ENCODE assay signal across 1 cellular context in the genomic region with DNA sequence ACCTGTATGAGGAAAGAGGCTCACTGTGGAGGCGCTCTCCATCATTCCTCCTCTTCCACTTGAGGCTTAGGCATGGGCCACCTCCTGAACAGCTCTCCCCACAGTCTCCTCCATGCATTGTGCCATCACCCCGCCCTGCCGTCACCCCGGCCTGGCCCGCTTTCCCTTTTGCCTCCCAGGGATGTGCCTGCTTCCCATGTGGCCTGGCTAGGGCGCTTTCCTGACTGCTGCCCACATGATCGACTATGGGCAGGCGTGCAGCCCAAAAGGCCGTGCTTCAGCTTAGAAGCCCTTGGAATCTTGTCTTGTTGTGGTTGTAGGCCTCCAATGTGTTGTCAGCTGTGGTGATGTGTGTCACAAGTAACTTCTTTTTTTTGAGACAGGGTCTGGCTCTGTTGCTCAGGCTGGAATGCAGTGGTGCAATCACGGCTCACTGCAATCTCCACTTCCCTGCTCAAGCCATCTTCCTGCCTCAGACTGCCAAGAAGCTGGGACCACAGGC.
TF ChIP-seq lines count a peak whose summit lies in the region.

No MANE protein-coding gene starts in this region.

TF ChIP-seq in K562, 482 proteins besides CTCF, POLR2A, EP300 and RAD21 (continues in another document):
- TF ChIP-seq ZNF316 (IDR thresholded peaks at IDR 0.05) (no peak), CBX2 (IDR thresholded peaks at IDR 0.05; ENCODE audit: insufficient read depth, low read length, poor library complexity, severe bottlenecking) (no peak), ELF4 (CRISPR knock-in tag; IDR thresholded peaks at IDR 0.05) (no peak), BCOR (IDR thresholded peaks at IDR 0.05) (no peak), ZNF263 (CRISPR knock-in tag; IDR thresholded peaks at IDR 0.05; ENCODE audit: borderline replicate concordance) (0 out of 2 replicates have a peak, but pooled peaks have one; percentile 13), POLR2H (tag; IDR thresholded peaks at IDR 0.05; ENCODE audit: low read depth) (no peak), HLTF (IDR thresholded peaks at IDR 0.05) (no peak), POLR2B (IDR thresholded peaks at IDR 0.05; ENCODE audit: low read depth, partially characterized antibody) (no peak), ZKSCAN1 (IDR thresholded peaks at IDR 0.05; ENCODE audit: low read depth, low read length) (no peak), MECOM (CRISPR knock-in tag; IDR thresholded peaks at IDR 0.05) (no peak), RBFOX2 (IDR thresholded peaks at IDR 0.05; ENCODE audit: low read depth, low read length) (peak; percentile 52), ZSCAN29 (IDR thresholded peaks at IDR 0.05) (no peak), HDAC6 (IDR thresholded peaks at IDR 0.05; ENCODE audit: low read depth, low read length) (no peak), POLR2G (IDR thresholded peaks at IDR 0.05; ENCODE audit: low read depth, low read length) (peak; percentile 47; the same call in 1 of the 2 replicates), STAT5A (IDR thresholded peaks at IDR 0.05; ENCODE audit: borderline replicate concordance, low read length) (no peak), SMARCB1 (IDR thresholded peaks at IDR 0.05; ENCODE audit: insufficient read length, low read depth) (no peak), NONO (IDR thresholded peaks at IDR 0.05; ENCODE audit: low read depth in 2 of 2, low read length in 1 of 2) (no peak), CHD1 (IDR thresholded peaks at IDR 0.05; ENCODE audit: low read length) (peak; percentile 38), ZNF75A (CRISPR knock-in tag; IDR thresholded peaks at IDR 0.05) (no peak), ZNF507 (tag; conservative IDR thresholded peaks at IDR 0.05) (no peak), ZNF644 (tag; IDR thresholded peaks at IDR 0.05; ENCODE audit: low read depth) (no peak), HMG20B (CRISPR knock-in tag; IDR thresholded peaks at IDR 0.05) (no peak), EZH2 (IDR thresholded peaks at IDR 0.05; ENCODE audit: borderline replicate concordance, low read depth, low read length) (no peak), RBBP5 (IDR thresholded peaks at IDR 0.05; ENCODE audit: borderline replicate concordance, insufficient read depth, low read length, poor library complexity, severe bottlenecking) (no peak), EGR1 (conservative IDR thresholded peaks at IDR 0.05) (no peak), GTF2F1 (IDR thresholded peaks at IDR 0.05; ENCODE audit: low read depth, low read length) (no peak), SMARCA4 (IDR thresholded peaks at IDR 0.05) (no peak), PURB (CRISPR knock-in tag; IDR thresholded peaks at IDR 0.05; ENCODE audit: low read depth) (no peak), SMAD3 (CRISPR knock-in tag; conservative IDR thresholded peaks at IDR 0.05) (no peak), TCF3 (CRISPR knock-in tag; IDR thresholded peaks at IDR 0.05) (no peak), ZNF224 (CRISPR knock-in tag; IDR thresholded peaks at IDR 0.05) (0 out of 2 replicates have a peak, but pooled peaks have one; percentile 36), ZEB2 (IDR thresholded peaks at IDR 0.05) (no peak), RBM25 (IDR thresholded peaks at IDR 0.05; ENCODE audit: low read depth, low read length, severe bottlenecking) (no peak), ZNF140 (CRISPR knock-in tag; IDR thresholded peaks at IDR 0.05) (no peak), CEBPB (tag; IDR thresholded peaks at IDR 0.05) (peak; percentile 53; the same call in 1 of the 2 replicates), ETV1 (tag; conservative IDR thresholded peaks at IDR 0.05; ENCODE audit: low read depth) (no peak), JUNB (CRISPR knock-in tag; conservative IDR thresholded peaks at IDR 0.05) (no peak), CREM (IDR thresholded peaks at IDR 0.05; ENCODE audit: low read depth) (no peak), MBD2 (IDR thresholded peaks at IDR 0.05; ENCODE audit: borderline replicate concordance, low read depth) (no peak), SPI1 (IDR thresholded peaks at IDR 0.05; ENCODE audit: borderline replicate concordance, low read depth, low read length) (no peak), ZNF197 (CRISPR knock-in tag; IDR thresholded peaks at IDR 0.05; ENCODE audit: low read depth) (no peak), KDM2B (CRISPR knock-in tag; IDR thresholded peaks at IDR 0.05) (no peak), TEAD1 (CRISPR knock-in tag; IDR thresholded peaks at IDR 0.05) (peak in 1 of 2 experiments; percentile 14; a peak in 1 of 4 replicates), SMAD4 (CRISPR knock-in tag; conservative IDR thresholded peaks at IDR 0.05) (no peak), ZNF445 (CRISPR knock-in tag; IDR thresholded peaks at IDR 0.05; ENCODE audit: low read depth) (no peak), PYGO2 (tag; IDR thresholded peaks at IDR 0.05) (no peak), ZNF133 (CRISPR knock-in tag; IDR thresholded peaks at IDR 0.05) (no peak), BMI1 (IDR thresholded peaks at IDR 0.05; ENCODE audit: low read length) (no peak), PCBP2 (IDR thresholded peaks at IDR 0.05; ENCODE audit: low read depth, low read length, poor library complexity, severe bottlenecking) (no peak)
- TF ChIP-seq, protein P1, sequence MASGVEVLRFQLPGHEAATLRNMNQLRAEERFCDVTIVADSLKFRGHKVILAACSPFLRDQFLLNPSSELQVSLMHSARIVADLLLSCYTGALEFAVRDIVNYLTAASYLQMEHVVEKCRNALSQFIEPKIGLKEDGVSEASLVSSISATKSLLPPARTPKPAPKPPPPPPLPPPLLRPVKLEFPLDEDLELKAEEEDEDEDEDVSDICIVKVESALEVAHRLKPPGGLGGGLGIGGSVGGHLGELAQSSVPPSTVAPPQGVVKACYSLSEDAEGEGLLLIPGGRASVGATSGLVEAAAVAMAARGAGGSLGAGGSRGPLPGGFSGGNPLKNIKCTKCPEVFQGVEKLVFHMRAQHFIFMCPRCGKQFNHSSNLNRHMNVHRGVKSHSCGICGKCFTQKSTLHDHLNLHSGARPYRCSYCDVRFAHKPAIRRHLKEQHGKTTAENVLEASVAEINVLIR (CRISPR knock-in tag; IDR thresholded peaks at IDR 0.05) = no peak
- TF ChIP-seq, protein P2, sequence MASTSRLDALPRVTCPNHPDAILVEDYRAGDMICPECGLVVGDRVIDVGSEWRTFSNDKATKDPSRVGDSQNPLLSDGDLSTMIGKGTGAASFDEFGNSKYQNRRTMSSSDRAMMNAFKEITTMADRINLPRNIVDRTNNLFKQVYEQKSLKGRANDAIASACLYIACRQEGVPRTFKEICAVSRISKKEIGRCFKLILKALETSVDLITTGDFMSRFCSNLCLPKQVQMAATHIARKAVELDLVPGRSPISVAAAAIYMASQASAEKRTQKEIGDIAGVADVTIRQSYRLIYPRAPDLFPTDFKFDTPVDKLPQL (IDR thresholded peaks at IDR 0.05; ENCODE audit: extremely low read depth, insufficient read length) = no peak
- TF ChIP-seq, protein P3, sequence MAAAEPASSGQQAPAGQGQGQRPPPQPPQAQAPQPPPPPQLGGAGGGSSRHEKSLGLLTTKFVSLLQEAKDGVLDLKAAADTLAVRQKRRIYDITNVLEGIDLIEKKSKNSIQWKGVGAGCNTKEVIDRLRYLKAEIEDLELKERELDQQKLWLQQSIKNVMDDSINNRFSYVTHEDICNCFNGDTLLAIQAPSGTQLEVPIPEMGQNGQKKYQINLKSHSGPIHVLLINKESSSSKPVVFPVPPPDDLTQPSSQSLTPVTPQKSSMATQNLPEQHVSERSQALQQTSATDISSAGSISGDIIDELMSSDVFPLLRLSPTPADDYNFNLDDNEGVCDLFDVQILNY (CRISPR knock-in tag; IDR thresholded peaks at IDR 0.05) = no peak
- TF ChIP-seq, protein P4, sequence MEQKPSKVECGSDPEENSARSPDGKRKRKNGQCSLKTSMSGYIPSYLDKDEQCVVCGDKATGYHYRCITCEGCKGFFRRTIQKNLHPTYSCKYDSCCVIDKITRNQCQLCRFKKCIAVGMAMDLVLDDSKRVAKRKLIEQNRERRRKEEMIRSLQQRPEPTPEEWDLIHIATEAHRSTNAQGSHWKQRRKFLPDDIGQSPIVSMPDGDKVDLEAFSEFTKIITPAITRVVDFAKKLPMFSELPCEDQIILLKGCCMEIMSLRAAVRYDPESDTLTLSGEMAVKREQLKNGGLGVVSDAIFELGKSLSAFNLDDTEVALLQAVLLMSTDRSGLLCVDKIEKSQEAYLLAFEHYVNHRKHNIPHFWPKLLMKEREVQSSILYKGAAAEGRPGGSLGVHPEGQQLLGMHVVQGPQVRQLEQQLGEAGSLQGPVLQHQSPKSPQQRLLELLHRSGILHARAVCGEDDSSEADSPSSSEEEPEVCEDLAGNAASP (IDR thresholded peaks at IDR 0.05) = no peak
- TF ChIP-seq, protein P5, sequence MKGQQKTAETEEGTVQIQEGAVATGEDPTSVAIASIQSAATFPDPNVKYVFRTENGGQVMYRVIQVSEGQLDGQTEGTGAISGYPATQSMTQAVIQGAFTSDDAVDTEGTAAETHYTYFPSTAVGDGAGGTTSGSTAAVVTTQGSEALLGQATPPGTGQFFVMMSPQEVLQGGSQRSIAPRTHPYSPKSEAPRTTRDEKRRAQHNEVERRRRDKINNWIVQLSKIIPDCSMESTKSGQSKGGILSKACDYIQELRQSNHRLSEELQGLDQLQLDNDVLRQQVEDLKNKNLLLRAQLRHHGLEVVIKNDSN (CRISPR knock-in tag; IDR thresholded peaks at IDR 0.05) = peak; percentile 10
- TF ChIP-seq, protein P6, sequence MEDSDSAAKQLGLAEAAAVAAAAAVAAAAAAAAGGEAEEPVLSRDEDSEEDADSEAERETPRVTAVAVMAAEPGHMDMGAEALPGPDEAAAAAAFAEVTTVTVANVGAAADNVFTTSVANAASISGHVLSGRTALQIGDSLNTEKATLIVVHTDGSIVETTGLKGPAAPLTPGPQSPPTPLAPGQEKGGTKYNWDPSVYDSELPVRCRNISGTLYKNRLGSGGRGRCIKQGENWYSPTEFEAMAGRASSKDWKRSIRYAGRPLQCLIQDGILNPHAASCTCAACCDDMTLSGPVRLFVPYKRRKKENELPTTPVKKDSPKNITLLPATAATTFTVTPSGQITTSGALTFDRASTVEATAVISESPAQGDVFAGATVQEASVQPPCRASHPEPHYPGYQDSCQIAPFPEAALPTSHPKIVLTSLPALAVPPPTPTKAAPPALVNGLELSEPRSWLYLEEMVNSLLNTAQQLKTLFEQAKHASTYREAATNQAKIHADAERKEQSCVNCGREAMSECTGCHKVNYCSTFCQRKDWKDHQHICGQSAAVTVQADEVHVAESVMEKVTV (CRISPR knock-in tag; IDR thresholded peaks at IDR 0.05) = no peak
- TF ChIP-seq, protein P7, sequence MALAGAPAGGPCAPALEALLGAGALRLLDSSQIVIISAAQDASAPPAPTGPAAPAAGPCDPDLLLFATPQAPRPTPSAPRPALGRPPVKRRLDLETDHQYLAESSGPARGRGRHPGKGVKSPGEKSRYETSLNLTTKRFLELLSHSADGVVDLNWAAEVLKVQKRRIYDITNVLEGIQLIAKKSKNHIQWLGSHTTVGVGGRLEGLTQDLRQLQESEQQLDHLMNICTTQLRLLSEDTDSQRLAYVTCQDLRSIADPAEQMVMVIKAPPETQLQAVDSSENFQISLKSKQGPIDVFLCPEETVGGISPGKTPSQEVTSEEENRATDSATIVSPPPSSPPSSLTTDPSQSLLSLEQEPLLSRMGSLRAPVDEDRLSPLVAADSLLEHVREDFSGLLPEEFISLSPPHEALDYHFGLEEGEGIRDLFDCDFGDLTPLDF (CRISPR knock-in tag; IDR thresholded peaks at IDR 0.05) = 0 out of 2 replicates have a peak, but pooled peaks have one; percentile 26
- TF ChIP-seq, protein P8, sequence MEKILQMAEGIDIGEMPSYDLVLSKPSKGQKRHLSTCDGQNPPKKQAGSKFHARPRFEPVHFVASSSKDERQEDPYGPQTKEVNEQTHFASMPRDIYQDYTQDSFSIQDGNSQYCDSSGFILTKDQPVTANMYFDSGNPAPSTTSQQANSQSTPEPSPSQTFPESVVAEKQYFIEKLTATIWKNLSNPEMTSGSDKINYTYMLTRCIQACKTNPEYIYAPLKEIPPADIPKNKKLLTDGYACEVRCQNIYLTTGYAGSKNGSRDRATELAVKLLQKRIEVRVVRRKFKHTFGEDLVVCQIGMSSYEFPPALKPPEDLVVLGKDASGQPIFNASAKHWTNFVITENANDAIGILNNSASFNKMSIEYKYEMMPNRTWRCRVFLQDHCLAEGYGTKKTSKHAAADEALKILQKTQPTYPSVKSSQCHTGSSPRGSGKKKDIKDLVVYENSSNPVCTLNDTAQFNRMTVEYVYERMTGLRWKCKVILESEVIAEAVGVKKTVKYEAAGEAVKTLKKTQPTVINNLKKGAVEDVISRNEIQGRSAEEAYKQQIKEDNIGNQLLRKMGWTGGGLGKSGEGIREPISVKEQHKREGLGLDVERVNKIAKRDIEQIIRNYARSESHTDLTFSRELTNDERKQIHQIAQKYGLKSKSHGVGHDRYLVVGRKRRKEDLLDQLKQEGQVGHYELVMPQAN (IDR thresholded peaks at IDR 0.05; ENCODE audit: borderline replicate concordance) = no peak
- TF ChIP-seq, protein P9, sequence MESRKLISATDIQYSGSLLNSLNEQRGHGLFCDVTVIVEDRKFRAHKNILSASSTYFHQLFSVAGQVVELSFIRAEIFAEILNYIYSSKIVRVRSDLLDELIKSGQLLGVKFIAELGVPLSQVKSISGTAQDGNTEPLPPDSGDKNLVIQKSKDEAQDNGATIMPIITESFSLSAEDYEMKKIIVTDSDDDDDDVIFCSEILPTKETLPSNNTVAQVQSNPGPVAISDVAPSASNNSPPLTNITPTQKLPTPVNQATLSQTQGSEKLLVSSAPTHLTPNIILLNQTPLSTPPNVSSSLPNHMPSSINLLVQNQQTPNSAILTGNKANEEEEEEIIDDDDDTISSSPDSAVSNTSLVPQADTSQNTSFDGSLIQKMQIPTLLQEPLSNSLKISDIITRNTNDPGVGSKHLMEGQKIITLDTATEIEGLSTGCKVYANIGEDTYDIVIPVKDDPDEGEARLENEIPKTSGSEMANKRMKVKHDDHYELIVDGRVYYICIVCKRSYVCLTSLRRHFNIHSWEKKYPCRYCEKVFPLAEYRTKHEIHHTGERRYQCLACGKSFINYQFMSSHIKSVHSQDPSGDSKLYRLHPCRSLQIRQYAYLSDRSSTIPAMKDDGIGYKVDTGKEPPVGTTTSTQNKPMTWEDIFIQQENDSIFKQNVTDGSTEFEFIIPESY (CRISPR knock-in tag; IDR thresholded peaks at IDR 0.05) = no peak
- TF ChIP-seq, protein P10, sequence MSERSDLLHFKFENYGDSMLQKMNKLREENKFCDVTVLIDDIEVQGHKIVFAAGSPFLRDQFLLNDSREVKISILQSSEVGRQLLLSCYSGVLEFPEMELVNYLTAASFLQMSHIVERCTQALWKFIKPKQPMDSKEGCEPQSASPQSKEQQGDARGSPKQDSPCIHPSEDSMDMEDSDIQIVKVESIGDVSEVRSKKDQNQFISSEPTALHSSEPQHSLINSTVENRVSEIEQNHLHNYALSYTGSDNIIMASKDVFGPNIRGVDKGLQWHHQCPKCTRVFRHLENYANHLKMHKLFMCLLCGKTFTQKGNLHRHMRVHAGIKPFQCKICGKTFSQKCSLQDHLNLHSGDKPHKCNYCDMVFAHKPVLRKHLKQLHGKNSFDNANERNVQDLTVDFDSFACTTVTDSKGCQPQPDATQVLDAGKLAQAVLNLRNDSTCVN (CRISPR knock-in tag; IDR thresholded peaks at IDR 0.05) = no peak
- TF ChIP-seq, protein P11, sequence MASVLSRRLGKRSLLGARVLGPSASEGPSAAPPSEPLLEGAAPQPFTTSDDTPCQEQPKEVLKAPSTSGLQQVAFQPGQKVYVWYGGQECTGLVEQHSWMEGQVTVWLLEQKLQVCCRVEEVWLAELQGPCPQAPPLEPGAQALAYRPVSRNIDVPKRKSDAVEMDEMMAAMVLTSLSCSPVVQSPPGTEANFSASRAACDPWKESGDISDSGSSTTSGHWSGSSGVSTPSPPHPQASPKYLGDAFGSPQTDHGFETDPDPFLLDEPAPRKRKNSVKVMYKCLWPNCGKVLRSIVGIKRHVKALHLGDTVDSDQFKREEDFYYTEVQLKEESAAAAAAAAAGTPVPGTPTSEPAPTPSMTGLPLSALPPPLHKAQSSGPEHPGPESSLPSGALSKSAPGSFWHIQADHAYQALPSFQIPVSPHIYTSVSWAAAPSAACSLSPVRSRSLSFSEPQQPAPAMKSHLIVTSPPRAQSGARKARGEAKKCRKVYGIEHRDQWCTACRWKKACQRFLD (CRISPR knock-in tag; IDR thresholded peaks at IDR 0.05) = peak; percentile 50; the same call in 1 of the 2 replicates
